ENCODE assay signal across 8 cellular contexts in the genomic region with DNA sequence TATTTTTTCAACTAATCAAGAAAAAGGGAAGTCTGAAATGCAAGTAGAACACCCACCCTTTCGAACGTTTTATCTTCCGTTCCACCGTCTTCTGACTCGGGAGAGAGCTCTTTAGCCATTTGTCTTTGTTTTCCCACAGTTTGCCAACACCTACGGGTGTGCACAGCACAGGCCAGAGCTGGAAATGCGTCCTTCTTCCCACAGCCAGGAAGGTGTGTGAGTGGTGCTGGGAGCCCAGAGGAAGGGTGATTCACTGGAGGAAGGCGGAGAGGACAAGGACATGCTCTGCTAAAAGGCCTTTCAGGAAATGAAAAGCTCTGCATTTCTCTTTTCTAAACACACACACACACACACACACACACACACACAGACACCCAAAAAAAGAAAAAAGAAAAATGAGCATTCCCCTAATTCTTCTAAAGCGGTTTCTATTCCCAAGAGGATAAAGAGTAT. TPM values are rescaled to one million over a fixed set of nuclear protein-coding genes. Genes with fewer than 3 reads are reported as not detected.
DNase-seq lines count a peak whose midpoint lies in the region; ATAC-seq, FAIRE-seq and TF ChIP-seq lines count a peak whose summit lies in the region.

No MANE protein-coding gene starts in this region.

- no peak for TF ChIP-seq RAD21 in liver (IDR thresholded peaks at IDR 0.05)
- no peak for TF ChIP-seq RAD21 in HepG2 (CRISPR knock-in tag; IDR thresholded peaks at IDR 0.05)
- TF ChIP-seq RAD21 in H1 (IDR thresholded peaks at IDR 0.05 in 1 of 2, conservative IDR thresholded peaks at IDR 0.05 in 1 of 2; ENCODE audit: low read depth in 2 of 2, low read length in 2 of 2) = no peak

- no peak for FAIRE-seq in HepG2 (lab: Jason Lieb, UNC)
- no peak for FAIRE-seq in H1 (lab: Jason Lieb, UNC)

- TF ChIP-seq EP300 in HepG2 (IDR thresholded peaks at IDR 0.05; ENCODE audit: low read depth in 2 of 2, low read length in 2 of 2) = no peak
- no peak for TF ChIP-seq EP300 in HepG2 (CRISPR knock-in tag; IDR thresholded peaks at IDR 0.05; ENCODE audit: borderline replicate concordance)
- TF ChIP-seq EP300 in H1 (IDR thresholded peaks at IDR 0.05; ENCODE audit: borderline replicate concordance in 1 of 2, low read depth in 2 of 2, low read length in 2 of 2) = no peak

- no peaks in the 10 kb centered on the region for H3K23me2 ChIP-seq in H1 (ENCODE audit: low read depth, low read length)

- no peak for TF ChIP-seq CTCF in liver (IDR thresholded peaks at IDR 0.05; ENCODE audit: low read depth, low read length, missing input control)
- no peak for TF ChIP-seq CTCF in HepG2 (CRISPR knock-in tag; IDR thresholded peaks at IDR 0.05)
- TF ChIP-seq CTCF in H1 (IDR thresholded peaks at IDR 0.05; ENCODE audit: control extremely low read depth in 1 of 3, insufficient read depth in 1 of 3, low read depth in 1 of 3, low read length in 3 of 3) = no peak

- 0 out of 2 replicates have a peak overlapping the region, but pooled peaks have one; percentile 60 for H2BK12ac ChIP-seq in H1 (ENCODE audit: low read depth, low read length)

- no peak for TF ChIP-seq POLR2A in HepG2 (IDR thresholded peaks at IDR 0.05; ENCODE audit: insufficient read depth in 1 of 2, low read depth in 2 of 2, low read length in 2 of 2)
- no peak for TF ChIP-seq POLR2A in H1 (IDR thresholded peaks at IDR 0.05; ENCODE audit: control extremely low read depth in 1 of 2, low read depth in 2 of 2, low read length in 2 of 2)

- no peak overlapping the region for H2BK5ac ChIP-seq in H1 (ENCODE audit: low read depth, low read length)
- H2BK5ac ChIP-seq in mesendoderm (ENCODE audit: low read length) = no peak overlapping the region

- no peak overlapping the region for H2AK5ac ChIP-seq in H1 (ENCODE audit: low read depth, low read length)
- no peak overlapping the region for H2AK5ac ChIP-seq in mesendoderm (ENCODE audit: low read length)

- in situ Hi-C loops in HepG2 (cut with HindIII; ENCODE audit: extremely low pct_ligation_motif_present, low pct_unique_long_range_greater_than_20kb) = no loop called here

- no peak overlapping the region for H3K4me3 ChIP-seq in liver (ENCODE audit: low read depth in 1 of 3, low read length in 3 of 3)
- no peak overlapping the region for H3K4me3 ChIP-seq in HepG2 (replicated peaks in 1 of 3; ENCODE audit: insufficient read depth in 1 of 3, low read depth in 2 of 3, low read length in 3 of 3)
- H3K4me3 ChIP-seq in H1 (ENCODE audit: extremely low read depth in 1 of 4, insufficient read depth in 2 of 4, low read depth in 3 of 4, low read length in 4 of 4) = no peak overlapping the region
- H3K4me3 ChIP-seq in mesendoderm (ENCODE audit: low read length) = no peak overlapping the region

- no peak overlapping the region for H2BK15ac ChIP-seq in H1 (ENCODE audit: low read length)
- no peak overlapping the region for H2BK15ac ChIP-seq in mesendoderm (replicated peaks; ENCODE audit: low read depth)

- no peak; the same call in 2 of the 3 replicates for ATAC-seq in HepG2
- ATAC-seq in GM18861 (IDR thresholded peaks at IDR 0.05; ENCODE audit: unreplicated experiment) = no peak

- POLR2A ChIA-PET in HepG2 (lab: Yijun Ruan, JAX) = no interaction called here
- POLR2A ChIA-PET in H1 (lab: Charles Lee; ENCODE audit: partially characterized antibody) = interaction anchor here (0.9 to 1.8 kb wide), 8 partner anchors 9 to 41 kb away, joined by 3 to 6 read pairs (median 3); a partner anchor contains a TSS

- H3K9ac ChIP-seq in liver (ENCODE audit: low read depth in 1 of 2, low read length in 2 of 2) (no peak overlapping the region), HepG2 (ENCODE audit: insufficient read depth, low read depth, low read length) (no peak overlapping the region), H1 (replicated peaks in 1 of 4; ENCODE audit: extremely low read depth in 1 of 4, low read depth in 3 of 4, low read length in 3 of 4) (no peak overlapping the region), mesendoderm (ENCODE audit: low read length) (no peak overlapping the region)

- WGBS in liver = 69% methylated on average over 9 of the region's 9 CpGs
- WGBS in HepG2 (ENCODE audit: low lambda C conversion rate) = 91% methylated on average over 9 of the region's 9 CpGs
- WGBS in H1 (ENCODE audit: extremely low coverage in 1 of 2, insufficient coverage in 1 of 2, insufficient read length in 1 of 2, insufficient replicate concordance in 2 of 2, low coverage in 1 of 2, low lambda C conversion rate in 2 of 2, missing lambda C conversion rate in 1 of 2), 2 experiments = 86% methylated on average over 9 of the region's 9 CpGs; no CpG with 5 or more reads in 1 of the 2 experiments
- no CpG with 5 or more reads among the region's 9 CpGs for WGBS in mesendoderm (ENCODE audit: extremely low coverage, insufficient coverage, low lambda C conversion rate)

- no peak overlapping the region for H3K23ac ChIP-seq in H1 (ENCODE audit: insufficient read length)
- H3K23ac ChIP-seq in mesendoderm (ENCODE audit: low read length) = no peak overlapping the region

- H3K79me2 ChIP-seq in HepG2 (ENCODE audit: insufficient read depth, low read length) (no peaks in the 10 kb centered on the region), H1 (ENCODE audit: control insufficient read depth in 1 of 2, insufficient read depth in 2 of 2, low read length in 2 of 2) (no peaks in the 10 kb centered on the region), mesendoderm (ENCODE audit: control insufficient read depth, insufficient read depth, low read length) (no peaks in the 10 kb centered on the region)

- no peak overlapping the region; the same call in 1 of the 2 replicates for H3K18ac ChIP-seq in H1 (ENCODE audit: extremely low read depth, low read length)
- no peak overlapping the region for H3K18ac ChIP-seq in mesendoderm (ENCODE audit: low read length)

- no peaks in the 10 kb centered on the region for H3K36me3 ChIP-seq in liver (ENCODE audit: control insufficient read depth in 4 of 4, insufficient read depth in 3 of 4, low read depth in 1 of 4, low read length in 3 of 4)
- H3K36me3 ChIP-seq in HepG2 (replicated peaks in 1 of 2; ENCODE audit: control insufficient read depth in 1 of 2, insufficient read depth in 2 of 2, low read length in 2 of 2) = no peaks in the 10 kb centered on the region
- H3K36me3 ChIP-seq in H1 (ENCODE audit: control insufficient read depth in 2 of 4, insufficient read depth in 4 of 4, low read length in 3 of 4) = no peaks in the 10 kb centered on the region
- H3K36me3 ChIP-seq in mesendoderm (ENCODE audit: control insufficient read depth, insufficient read depth, low read length) = no peaks in the 10 kb centered on the region

- H3K27ac ChIP-seq in liver (ENCODE audit: low read depth in 1 of 2, low read length in 2 of 2) = peak overlapping the region in 1 of 2 donors; percentile 23
- H3K27ac ChIP-seq in HepG2 (ENCODE audit: extremely low read length, insufficient read depth, low read length) = no peak overlapping the region
- no peak overlapping the region for H3K27ac ChIP-seq in H1 (ENCODE audit: low read depth, low read length)
- no peak overlapping the region for H3K27ac ChIP-seq in mesendoderm (ENCODE audit: low read depth, low read length)

- H2BK120ac ChIP-seq in H1 (replicated peaks; ENCODE audit: low read depth, low read length) (no peak overlapping the region), mesendoderm (ENCODE audit: low read depth, low read length) (no peak overlapping the region)

- H3K27me3 ChIP-seq in liver (ENCODE audit: control insufficient read depth in 4 of 4, insufficient read depth in 4 of 4, low read length in 3 of 4) = no peaks in the 10 kb centered on the region
- H3K27me3 ChIP-seq in HepG2 (ENCODE audit: control insufficient read depth in 1 of 2, insufficient read depth in 2 of 2, low read length in 2 of 2) = no peaks in the 10 kb centered on the region
- no peaks in the 10 kb centered on the region for H3K27me3 ChIP-seq in H1 (replicated peaks in 1 of 4; ENCODE audit: control insufficient read depth in 3 of 4, extremely low read depth in 1 of 4, insufficient read depth in 3 of 4, low read length in 3 of 4)
- H3K27me3 ChIP-seq in mesendoderm (ENCODE audit: insufficient read depth, low read length, poor library complexity) = no peaks in the 10 kb centered on the region

- H3K4me2 ChIP-seq in HepG2 (ENCODE audit: low read depth, low read length) = no peak overlapping the region
- no peak overlapping the region for H3K4me2 ChIP-seq in H1 (ENCODE audit: insufficient read depth in 1 of 2, low read depth in 2 of 2, low read length in 2 of 2)
- no peak overlapping the region for H3K4me2 ChIP-seq in mesendoderm (ENCODE audit: low read length)

- H3K56ac ChIP-seq in H1 (replicated peaks; ENCODE audit: insufficient read length, low read depth, low read length) (no peak overlapping the region), mesendoderm (ENCODE audit: low read length) (no peak overlapping the region)

- H2AFZ ChIP-seq in HepG2 (ENCODE audit: low read length) = no peak overlapping the region
- peak overlapping the region; percentile 62; the same call in 1 of the 2 replicates for H2AFZ ChIP-seq in H1 (ENCODE audit: low read length)

- H3K79me1 ChIP-seq in H1 (ENCODE audit: low read depth, low read length) (no peaks in the 10 kb centered on the region), mesendoderm (ENCODE audit: low read length) (no peaks in the 10 kb centered on the region)

- no TSS peak for BruUV-seq in HepG2 (replicated peaks; lab: Mats Ljungman, UMichigan)

- DNase-seq in HepG2 (ENCODE audit: low spot score) (no peak), H1 (ENCODE audit: low read depth in 1 of 2, low spot score in 2 of 2) (no peak), mesendoderm (peak; percentile 40), NCI-H1092 (lab: John Stamatoyannopoulos, UW) (no peak), inferior parietal cortex (ENCODE audit: extremely low spot score) (no peak)
- DNase-seq in stimulated activated CD4-positive, alpha-beta T cell treated with anti-CD3 and anti-CD28 coated beads, Interleukin-4, amount 100 ng/mL, for 24 hours = no peak

- H4K8ac ChIP-seq in H1 (ENCODE audit: extremely low read depth, insufficient read depth, low read length) (no peak overlapping the region), mesendoderm (ENCODE audit: low read depth, low read length) (no peak overlapping the region)

- no peak overlapping the region for H2BK20ac ChIP-seq in H1 (ENCODE audit: low read length)

- CTCF ChIA-PET in HepG2 (lab: Yijun Ruan, JAX; ENCODE audit: low intra/inter-chr PET ratio, low total read pairs) = no interaction called here
- CTCF ChIA-PET in H1 (lab: Charles Lee; ENCODE audit: partially characterized antibody) = interaction anchor here (1.1 to 13.7 kb wide), 7 partner anchors 15 to 45 kb away, joined by 4 to 127 read pairs (median 6); a partner anchor contains a TSS

- intact Hi-C loops in HepG2 (cut with micrococcal nuclease; ENCODE audit: unreplicated experiment) = no loop called here

- H4K91ac ChIP-seq in H1 (replicated peaks; ENCODE audit: insufficient read length, low read length) = no peak overlapping the region

- H4K5ac ChIP-seq in H1 (ENCODE audit: insufficient read length, low read depth, low read length) (no peak overlapping the region), mesendoderm (ENCODE audit: low read length) (no peak overlapping the region)

- H3K4ac ChIP-seq in H1 (replicated peaks; ENCODE audit: insufficient read length, low read depth, low read length) (no peak overlapping the region), mesendoderm (ENCODE audit: low read depth, low read length) (no peak overlapping the region)

- H4K20me1 ChIP-seq in HepG2 (ENCODE audit: insufficient read depth, low read length) = no peaks in the 10 kb centered on the region
- H4K20me1 ChIP-seq in H1 (replicated peaks in 1 of 2; ENCODE audit: control insufficient read depth in 1 of 2, insufficient read depth in 2 of 2, low read length in 2 of 2) = peaks cover 0 to 2% of the 10 kb centered on the region in 2 experiments

- H3K14ac ChIP-seq in H1 (ENCODE audit: insufficient read length) = no peak overlapping the region

- H3K4me1 ChIP-seq in liver (ENCODE audit: control insufficient read depth in 4 of 4, insufficient read depth in 4 of 4, low read length in 3 of 4) (no peaks in the 10 kb centered on the region), HepG2 (ENCODE audit: insufficient read depth, low read length) (no peaks in the 10 kb centered on the region), H1 (replicated peaks in 1 of 4; ENCODE audit: control insufficient read depth in 3 of 4, insufficient read depth in 4 of 4, low read length in 3 of 4) (peaks cover 0 to 11% (median 3%) of the 10 kb centered on the region in 4 experiments; a peak in 5 of 7 replicates), mesendoderm (ENCODE audit: control insufficient read depth, low read depth, low read length) (peaks cover 8% of the 10 kb centered on the region)

- H3K9me3 ChIP-seq in liver (ENCODE audit: control insufficient read depth in 4 of 4, low read length in 3 of 4) (no peaks in the 10 kb centered on the region), HepG2 (ENCODE audit: low read length) (no peaks in the 10 kb centered on the region), H1 (ENCODE audit: insufficient read depth in 2 of 2, low read depth in 1 of 2, low read length in 1 of 2) (no peaks in the 10 kb centered on the region)

RNA-seq across cellular contexts. Expression of a gene that starts 18.5 kb away (rescaled TPM):
- total RNA-seq in liver (10 to 100 TPM in 1 of 2 donors, 1 to 10 TPM in 1; 6.6 to 35.6 TPM), HepG2 (2016; rRNA removed; fragmentation: Illumina TruSeq; extraction: Trizol) (4.3 and 6.8 TPM in 2 replicates)
- polyA plus RNA-seq in liver (1 to 10 TPM; 2.2 to 5.1 TPM), HepG2 (2011; rRNA removed) (2.0 and 2.1 TPM in 2 replicates), H1 (2011; rRNA removed) (1.1 and 1.2 TPM in 2 replicates)
- total RNA-seq in HepG2 (2016; cell fraction: cytosol; rRNA removed; fragmentation: Illumina TruSeq; extraction: Trizol; ENCODE audit: low read depth) = 0.30 and 0.62 TPM in 2 replicates
- 4.0 and 6.7 TPM in 2 replicates for total RNA-seq in HepG2 (2016; cell fraction: insoluble cytoplasmic fraction; rRNA removed; fragmentation: Illumina TruSeq; extraction: Trizol)
- 2.4 and 3.2 TPM in 2 replicates for total RNA-seq in HepG2 (2016; cell fraction: membrane; rRNA removed; fragmentation: Illumina TruSeq; extraction: Trizol)
- 5.9 and 7.0 TPM in 2 replicates for total RNA-seq in HepG2 (2016; cell fraction: nucleus; rRNA removed; fragmentation: Illumina TruSeq; extraction: Trizol)
- polyA plus RNA-seq in HepG2 (2011; cell fraction: cytosol; rRNA removed) = 1.7 and 2.3 TPM in 2 replicates
- 0.72 and 1.2 TPM in 2 replicates for polyA plus RNA-seq in HepG2 (2011; cell fraction: nucleus; rRNA removed)
- polyA plus RNA-seq in HepG2 (2012) = 2.1 and 2.3 TPM in 2 replicates
- 0.43 and 0.46 TPM in 2 replicates for polyA plus RNA-seq in HepG2 (2016; cell fraction: cytosol; fragmentation: Illumina TruSeq; extraction: Trizol; ENCODE audit: low read depth)
- 2.3 and 3.0 TPM in 2 replicates for polyA plus RNA-seq in HepG2 (2016; cell fraction: insoluble cytoplasmic fraction; fragmentation: Illumina TruSeq; extraction: Trizol; ENCODE audit: low read depth)
- 1.1 and 1.3 TPM in 2 replicates for polyA plus RNA-seq in HepG2 (2016; cell fraction: membrane; fragmentation: Illumina TruSeq; extraction: Trizol; ENCODE audit: low read depth)
- 5.2 and 5.9 TPM in 2 replicates for polyA plus RNA-seq in HepG2 (2016; cell fraction: nucleus; fragmentation: Illumina TruSeq; extraction: Trizol; ENCODE audit: insufficient read depth, low read depth)
- polyA minus RNA-seq in HepG2 (2011; rRNA and poly(A)+ RNA removed; ENCODE audit: low replicate concordance) = 2.9 and 4.8 TPM in 2 replicates
- 3.1 and 3.2 TPM in 2 replicates for polyA minus RNA-seq in HepG2 (2011; cell fraction: cytosol; rRNA and poly(A)+ RNA removed)
- 2.2 and 3.5 TPM in 2 replicates for polyA minus RNA-seq in HepG2 (2011; cell fraction: nucleus; rRNA and poly(A)+ RNA removed)
- total RNA-seq in H1 (2021; fragmentation: NEBNext Ultra II Directional; extraction: Animal tissue kit (Norgen Biotek cat#: 25700)) = 2.2 and 2.5 TPM in 2 replicates
- 1.1 TPM for polyA plus RNA-seq in H1 (2011; cell fraction: cytosol; rRNA removed)
- 1.2 TPM for polyA plus RNA-seq in H1 (2011; cell fraction: nucleus; rRNA removed)
- 1.2 to 2.2 TPM (median 1.7 TPM) in 4 replicates for polyA plus RNA-seq in H1 (2012, experiment 1 of 2)
- 0.30 TPM for polyA plus RNA-seq in H1 (2012, experiment 2 of 2)
- 2.2 TPM for polyA plus RNA-seq in H1 (2013, experiment 1 of 2)
- polyA plus RNA-seq in H1 (2013, experiment 2 of 2) = 2.5 TPM
- polyA minus RNA-seq in H1 (2011; rRNA and poly(A)+ RNA removed) = 2.2 and 2.9 TPM in 2 replicates
- polyA minus RNA-seq in H1 (2011; cell fraction: cytosol; rRNA and poly(A)+ RNA removed) = 0.73 TPM
- polyA minus RNA-seq in H1 (2011; cell fraction: nucleus; rRNA and poly(A)+ RNA removed) = 3.4 TPM
- 1.6 TPM for polyA plus RNA-seq in mesendoderm (2013, experiment 1 of 2)
- polyA plus RNA-seq in mesendoderm (2013, experiment 2 of 2) = 1.5 TPM

RNA-seq across cellular contexts. Expression of a gene that starts 41.5 kb away (rescaled TPM):
- total RNA-seq in liver (10 to 100 TPM; 17.6 to 31.8 TPM), HepG2 (2016; rRNA removed; fragmentation: Illumina TruSeq; extraction: Trizol) (25.8 and 33.0 TPM in 2 replicates)
- polyA plus RNA-seq in liver (10 to 100 TPM; 15.4 to 18.1 TPM), HepG2 (2011; rRNA removed) (21.8 and 22.2 TPM in 2 replicates), H1 (2011; rRNA removed) (11.4 and 13.2 TPM in 2 replicates)
- total RNA-seq in HepG2 (2016; cell fraction: cytosol; rRNA removed; fragmentation: Illumina TruSeq; extraction: Trizol; ENCODE audit: low read depth) = 9.6 and 12.2 TPM in 2 replicates
- 23.0 and 30.3 TPM in 2 replicates for total RNA-seq in HepG2 (2016; cell fraction: insoluble cytoplasmic fraction; rRNA removed; fragmentation: Illumina TruSeq; extraction: Trizol)
- 27.0 and 27.8 TPM in 2 replicates for total RNA-seq in HepG2 (2016; cell fraction: membrane; rRNA removed; fragmentation: Illumina TruSeq; extraction: Trizol)
- total RNA-seq in HepG2 (2016; cell fraction: nucleus; rRNA removed; fragmentation: Illumina TruSeq; extraction: Trizol) = 15.5 and 15.9 TPM in 2 replicates
- polyA plus RNA-seq in HepG2 (2011; cell fraction: cytosol; rRNA removed) = 13.2 and 19.2 TPM in 2 replicates
- 10.1 and 13.8 TPM in 2 replicates for polyA plus RNA-seq in HepG2 (2011; cell fraction: nucleus; rRNA removed)
- polyA plus RNA-seq in HepG2 (2012) = 22.3 and 23.1 TPM in 2 replicates
- polyA plus RNA-seq in HepG2 (2016; cell fraction: cytosol; fragmentation: Illumina TruSeq; extraction: Trizol; ENCODE audit: low read depth) = 15.5 and 15.7 TPM in 2 replicates
- 39.8 and 40.4 TPM in 2 replicates for polyA plus RNA-seq in HepG2 (2016; cell fraction: insoluble cytoplasmic fraction; fragmentation: Illumina TruSeq; extraction: Trizol; ENCODE audit: low read depth)
- polyA plus RNA-seq in HepG2 (2016; cell fraction: membrane; fragmentation: Illumina TruSeq; extraction: Trizol; ENCODE audit: low read depth) = 26.1 and 26.7 TPM in 2 replicates
- 25.6 and 28.8 TPM in 2 replicates for polyA plus RNA-seq in HepG2 (2016; cell fraction: nucleus; fragmentation: Illumina TruSeq; extraction: Trizol; ENCODE audit: insufficient read depth, low read depth)
- 18.5 and 20.8 TPM in 2 replicates for polyA minus RNA-seq in HepG2 (2011; rRNA and poly(A)+ RNA removed; ENCODE audit: low replicate concordance)
- 8.7 and 9.5 TPM in 2 replicates for polyA minus RNA-seq in HepG2 (2011; cell fraction: cytosol; rRNA and poly(A)+ RNA removed)
- 11.7 and 14.9 TPM in 2 replicates for polyA minus RNA-seq in HepG2 (2011; cell fraction: nucleus; rRNA and poly(A)+ RNA removed)
- total RNA-seq in H1 (2021; fragmentation: NEBNext Ultra II Directional; extraction: Animal tissue kit (Norgen Biotek cat#: 25700)) = 18.5 TPM in 2 replicates
- 11.4 TPM for polyA plus RNA-seq in H1 (2011; cell fraction: cytosol; rRNA removed)
- 9.2 TPM for polyA plus RNA-seq in H1 (2011; cell fraction: nucleus; rRNA removed)
- polyA plus RNA-seq in H1 (2012, experiment 1 of 2) = 12.7 to 14.7 TPM (median 13.5 TPM) in 4 replicates
- 7.5 TPM for polyA plus RNA-seq in H1 (2012, experiment 2 of 2)
- 9.5 TPM for polyA plus RNA-seq in H1 (2013, experiment 1 of 2)
- polyA plus RNA-seq in H1 (2013, experiment 2 of 2) = 7.9 TPM
- 11.1 and 11.8 TPM in 2 replicates for polyA minus RNA-seq in H1 (2011; rRNA and poly(A)+ RNA removed)
- 5.9 TPM for polyA minus RNA-seq in H1 (2011; cell fraction: cytosol; rRNA and poly(A)+ RNA removed)
- polyA minus RNA-seq in H1 (2011; cell fraction: nucleus; rRNA and poly(A)+ RNA removed) = 11.1 TPM
- 8.8 TPM for polyA plus RNA-seq in mesendoderm (2013, experiment 1 of 2)
- 10.0 TPM for polyA plus RNA-seq in mesendoderm (2013, experiment 2 of 2)

RNA-seq across cellular contexts. Expression of a gene that starts 59.0 kb away (rescaled TPM):
- not detected for total RNA-seq in liver
- polyA plus RNA-seq in liver = not detected
- not detected in 2 replicates for total RNA-seq in HepG2 (2016; rRNA removed; fragmentation: Illumina TruSeq; extraction: Trizol)
- total RNA-seq in HepG2 (2016; cell fraction: cytosol; rRNA removed; fragmentation: Illumina TruSeq; extraction: Trizol; ENCODE audit: low read depth) = not detected in 2 replicates
- total RNA-seq in HepG2 (2016; cell fraction: insoluble cytoplasmic fraction; rRNA removed; fragmentation: Illumina TruSeq; extraction: Trizol) = not detected in 2 replicates
- total RNA-seq in HepG2 (2016; cell fraction: membrane; rRNA removed; fragmentation: Illumina TruSeq; extraction: Trizol) = not detected in 2 replicates
- not detected in 2 replicates for total RNA-seq in HepG2 (2016; cell fraction: nucleus; rRNA removed; fragmentation: Illumina TruSeq; extraction: Trizol)
- not detected in 2 replicates for polyA plus RNA-seq in HepG2 (2011; rRNA removed)
- not detected in 2 replicates for polyA plus RNA-seq in HepG2 (2011; cell fraction: cytosol; rRNA removed)
- polyA plus RNA-seq in HepG2 (2011; cell fraction: nucleus; rRNA removed) = not detected in 2 replicates
- polyA plus RNA-seq in HepG2 (2012) = not detected in 2 replicates
- polyA plus RNA-seq in HepG2 (2016; cell fraction: cytosol; fragmentation: Illumina TruSeq; extraction: Trizol; ENCODE audit: low read depth) = not detected in 2 replicates
- not detected in 2 replicates for polyA plus RNA-seq in HepG2 (2016; cell fraction: insoluble cytoplasmic fraction; fragmentation: Illumina TruSeq; extraction: Trizol; ENCODE audit: low read depth)
- polyA plus RNA-seq in HepG2 (2016; cell fraction: membrane; fragmentation: Illumina TruSeq; extraction: Trizol; ENCODE audit: low read depth) = not detected in 2 replicates
- not detected in 2 replicates for polyA plus RNA-seq in HepG2 (2016; cell fraction: nucleus; fragmentation: Illumina TruSeq; extraction: Trizol; ENCODE audit: insufficient read depth, low read depth)
- not detected in 2 replicates for polyA minus RNA-seq in HepG2 (2011; rRNA and poly(A)+ RNA removed; ENCODE audit: low replicate concordance)
- not detected in 2 replicates for polyA minus RNA-seq in HepG2 (2011; cell fraction: cytosol; rRNA and poly(A)+ RNA removed)
- not detected in 2 replicates for polyA minus RNA-seq in HepG2 (2011; cell fraction: nucleus; rRNA and poly(A)+ RNA removed)
- total RNA-seq in H1 (2021; fragmentation: NEBNext Ultra II Directional; extraction: Animal tissue kit (Norgen Biotek cat#: 25700)) = not detected in 2 replicates
- polyA plus RNA-seq in H1 (2011; rRNA removed) = not detected in 2 replicates
- not detected for polyA plus RNA-seq in H1 (2011; cell fraction: cytosol; rRNA removed)
- not detected for polyA plus RNA-seq in H1 (2011; cell fraction: nucleus; rRNA removed)
- polyA plus RNA-seq in H1 (2012, experiment 1 of 2) = not detected in 4 replicates
- polyA plus RNA-seq in H1 (2012, experiment 2 of 2) = not detected
- not detected for polyA plus RNA-seq in H1 (2013, experiment 1 of 2)
- polyA plus RNA-seq in H1 (2013, experiment 2 of 2) = not detected
- not detected in 2 replicates for polyA minus RNA-seq in H1 (2011; rRNA and poly(A)+ RNA removed)
- polyA minus RNA-seq in H1 (2011; cell fraction: cytosol; rRNA and poly(A)+ RNA removed) = not detected
- not detected for polyA minus RNA-seq in H1 (2011; cell fraction: nucleus; rRNA and poly(A)+ RNA removed)
- not detected for polyA plus RNA-seq in mesendoderm (2013, experiment 1 of 2)
- not detected for polyA plus RNA-seq in mesendoderm (2013, experiment 2 of 2)
